9 cellular contexts compared by ENCODE assay signal in genomic region chr1:233904979-233905415, GRCh38. TPM values are rescaled to one million over a fixed set of nuclear protein-coding genes. Genes with fewer than 3 reads are reported as not detected.
DNase-seq lines count a peak whose midpoint lies in the region; ATAC-seq and TF ChIP-seq lines count a peak whose summit lies in the region.
"Had no signal": no experiment of that assay in that cellular context is flagged by ENCODE, and none has a peak within 500 bp of the region (broad histone marks: within the 10 kb centered on the region; RNA-seq: fewer than 3 reads in every experiment).

No MANE protein-coding gene starts in this region.

- ATAC-seq in CD4-positive, alpha-beta T cell (ENCODE audit: poor library complexity): no peak
- ATAC-seq: CD8-positive, alpha-beta T cell had no signal

- H3K9me3 ChIP-seq in CD4-positive, alpha-beta T cell (ENCODE audit: control insufficient read depth, low read length): peaks cover 4% of the 10 kb centered on the region

- in situ Hi-C loops in Caki2 (cut with HindIII; ENCODE audit: low pct_unique_long_range_greater_than_20kb, low sequenced_read_pairs): no loop called here

- POLR2A ChIA-PET in CD4-positive, alpha-beta T cell (lab: Charles Lee): no interaction called here

- H3K9me3 Mint-ChIP-seq in mesothelial cell of epicardium: no peaks in the 10 kb centered on the region
- H3K9me3 Mint-ChIP-seq in CD4-positive, alpha-beta T cell: no peaks in the 10 kb centered on the region
- H3K9me3 Mint-ChIP-seq: CD8-positive, alpha-beta T cell had no signal

- DNase-seq in Caki2 (ENCODE audit: low read depth): peak; percentile 72
- peak; percentile 5 for DNase-seq in NCI-H460 (ENCODE audit: extremely low read depth, low read depth)
- peak; percentile 39 for DNase-seq in epithelial cell of esophagus (ENCODE audit: low read depth)
- DNase-seq in mesothelial cell of epicardium (ENCODE audit: low spot score in 2 of 2, unreplicated experiment in 2 of 2): peak; percentile 20 to 51
- DNase-seq in globus pallidus (ENCODE audit: low spot score): no peak
- DNase-seq in NCI-H2107 treated with DMSO at 0.1 percent for 48 hours (lab: John Stamatoyannopoulos, UW; ENCODE audit: unreplicated experiment): no peak
- no peak for DNase-seq in GM19238 (ENCODE audit: insufficient read length, low spot score)
- DNase-seq in CD4-positive, alpha-beta T cell: no peak
- DNase-seq: CD8-positive, alpha-beta T cell had no signal

- H3K4me1 Mint-ChIP-seq in mesothelial cell of epicardium: peaks cover 8% of the 10 kb centered on the region
- H3K4me1 Mint-ChIP-seq in CD4-positive, alpha-beta T cell (ENCODE audit: low read depth): peaks cover 4% of the 10 kb centered on the region

- H3K27ac Mint-ChIP-seq in mesothelial cell of epicardium: no peak overlapping the region
- no peak overlapping the region for H3K27ac Mint-ChIP-seq in CD4-positive, alpha-beta T cell
- H3K27ac Mint-ChIP-seq: CD8-positive, alpha-beta T cell had no signal

- CTCF ChIA-PET in CD4-positive, alpha-beta T cell (lab: Charles Lee): no interaction called here

- H3K27ac ChIP-seq in CD4-positive, alpha-beta T cell (ENCODE audit: low read depth, low read length): no peak overlapping the region

- H3K4me3 Mint-ChIP-seq in mesothelial cell of epicardium: peak overlapping the region; percentile 62
- no peak overlapping the region for H3K4me3 Mint-ChIP-seq in CD4-positive, alpha-beta T cell
- H3K4me3 Mint-ChIP-seq: CD8-positive, alpha-beta T cell had no signal

- H3K27me3 Mint-ChIP-seq in mesothelial cell of epicardium (ENCODE audit: low read depth): peaks cover 88% of the 10 kb centered on the region
- H3K27me3 Mint-ChIP-seq in CD4-positive, alpha-beta T cell: peaks cover 74% of the 10 kb centered on the region

- H3K4me3 ChIP-seq in epithelial cell of esophagus (ENCODE audit: low read length): peak overlapping the region; percentile 43

- intact Hi-C loops in CD4-positive, alpha-beta T cell (cut with DNase I, micrococcal nuclease): no loop called here

- H3K27me3 ChIP-seq in CD4-positive, alpha-beta T cell (ENCODE audit: control insufficient read depth, insufficient read depth, low read length): peaks cover 45% of the 10 kb centered on the region

- H3K36me3 Mint-ChIP-seq in mesothelial cell of epicardium: no peaks in the 10 kb centered on the region
- H3K36me3 Mint-ChIP-seq in CD4-positive, alpha-beta T cell (ENCODE audit: low read depth): no peaks in the 10 kb centered on the region
- H3K36me3 Mint-ChIP-seq: CD8-positive, alpha-beta T cell had no signal

- TF ChIP-seq CTCF in epithelial cell of esophagus (IDR thresholded peaks at IDR 0.05; ENCODE audit: insufficient read depth, low read depth, low read length, missing control alignments): no peak
- TF ChIP-seq CTCF in mesothelial cell of epicardium (IDR thresholded peaks at IDR 0.05; ENCODE audit: unreplicated experiment): no peak
- no peak for TF ChIP-seq CTCF in CD4-positive, alpha-beta T cell (IDR thresholded peaks at IDR 0.05)

RNA-seq across cellular contexts. Expression of gene SLC35F3, which starts 0.5 kb away (rescaled TPM):
- 6.9 and 10.1 TPM in 2 replicates for total RNA-seq in Caki2 (2014; rRNA removed; shearing (Covaris generic); ENCODE audit: low replicate concordance)
- 2.5 and 3.5 TPM in 2 replicates for total RNA-seq in NCI-H460 (2014; rRNA removed; shearing (Covaris generic))
- polyA plus RNA-seq in NCI-H460 (2014; cell fraction: nucleus; rRNA removed): 0.24 and 2.2 TPM in 2 replicates
- total RNA-seq in mesothelial cell of epicardium: 0.11 to 0.25 TPM in 2 of 3 replicates, not detected in the other
- under 1 TPM in 1 of 2 experiments, not detected in 1; 0.08 TPM for total RNA-seq in CD4-positive, alpha-beta T cell
- total RNA-seq: CD8-positive, alpha-beta T cell had no signal

Comparison
In these comparisons a context has a peak if more than half of its experiments do, and no peak if none do; other contexts are left out.
1. DNase-seq: peak in Caki2 (single experiment), NCI-H460 (single experiment), epithelial cell of esophagus (single experiment) and mesothelial cell of epicardium (2 of 2); none in globus pallidus (single experiment), NCI-H2107 treated with DMSO at 0.1 percent for 48 hours (single experiment), GM19238 (single experiment) and CD4-positive, alpha-beta T cell (0 of 10).